In genomic region chr2:23055251-23055650, GRCh38 we compare ENCODE assay signal across 30 cellular contexts.
"Had no signal": no experiment of that assay in that cellular context is flagged by ENCODE, and none has a peak within 500 bp of the region (broad histone marks: within the 10 kb centered on the region; RNA-seq: fewer than 3 reads in every experiment).

No MANE protein-coding gene starts in this region.

- H3K36me3 Mint-ChIP-seq: mesothelial cell of epicardium; naive B cell; natural killer cell treated with Interleukin-12 subunit alpha and Interleukin-12 subunit beta and Interleukin-15 and Interleukin-18, amount 100 ng/mL, for 72 hours; neural progenitor cell; stimulated activated memory B cell treated with anti-CD40 and anti-IgM and Interleukin-4, amounts not matched to agents 10 μg/mL and 1 μg/mL and 100 μg/mL, for 72 hours had no signal

- H3K9me3 ChIP-seq: colonic mucosa, esophagus muscularis mucosa, gastroesophageal sphincter, heart left ventricle, mucosa of descending colon, prostate gland, right atrium auricular region, thoracic aorta, tibial nerve, upper lobe of right lung, uterus had no signal

- H3K27me3 ChIP-seq: colonic mucosa, esophagus muscularis mucosa, foreskin keratinocyte, gastroesophageal sphincter, hepatocyte, neural progenitor cell, right atrium auricular region, tibial nerve, upper lobe of right lung, uterus had no signal

- DNase-seq: colonic mucosa; effector CD8-positive, alpha-beta T cell; endodermal cell; foreskin keratinocyte; heart left ventricle; kidney; mesenchymal stem cell; mucosa of descending colon; naive B cell; nucleus accumbens; stimulated activated CD4-positive, alpha-beta T cell treated with anti-CD3 and anti-CD28 coated beads, Interleukin-2, amount 100 ng/mL, for 24 hours; stimulated activated CD4-positive, alpha-beta T cell treated with anti-CD3 and anti-CD28 coated beads, Interleukin-4, amount 100 ng/mL, for 24 hours; stimulated activated naive CD8-positive, alpha-beta T cell treated with anti-CD3 and anti-CD28 coated beads, Interleukin-15, Interleukin-2, amounts not matched to agents 100 U/mL and 50 U/mL, for 24 hours; upper lobe of right lung; uterus had no signal

- H3K4me1 Mint-ChIP-seq: endodermal cell; mesothelial cell of epicardium; naive B cell; stimulated activated memory B cell treated with anti-CD40 and anti-IgM and Interleukin-4, amounts not matched to agents 10 μg/mL and 1 μg/mL and 100 μg/mL, for 72 hours had no signal

- H3K9me3 Mint-ChIP-seq: dendritic cell treated with granulocyte-macrophage colony-stimulating factor and Interleukin-4, amounts not matched to agents 40 ng/mL and 50 ng/mL, for 4 days; endodermal cell; natural killer cell treated with Interleukin-12 subunit alpha and Interleukin-12 subunit beta and Interleukin-15 and Interleukin-18, amount 100 ng/mL, for 72 hours had no signal

- H3K4me1 ChIP-seq: colonic mucosa, esophagus muscularis mucosa, foreskin keratinocyte, gastroesophageal sphincter, heart left ventricle, prostate gland, right atrium auricular region, tibial nerve, upper lobe of right lung, uterus had no signal

- H3K4me3 ChIP-seq: colonic mucosa, esophagus muscularis mucosa, gastroesophageal sphincter, heart left ventricle, hepatocyte, mucosa of descending colon, neural progenitor cell, prostate gland, right atrium auricular region, thoracic aorta, tibial nerve, upper lobe of right lung, uterus had no signal

- H3K27ac Mint-ChIP-seq: dendritic cell treated with granulocyte-macrophage colony-stimulating factor and Interleukin-4, amounts not matched to agents 40 ng/mL and 50 ng/mL, for 4 days; endodermal cell; mesothelial cell of epicardium; naive B cell; natural killer cell treated with Interleukin-12 subunit alpha and Interleukin-12 subunit beta and Interleukin-15 and Interleukin-18, amount 100 ng/mL, for 72 hours; neural progenitor cell; stimulated activated memory B cell treated with anti-CD40 and anti-IgM and Interleukin-4, amounts not matched to agents 10 μg/mL and 1 μg/mL and 100 μg/mL, for 72 hours had no signal

- H3K27ac ChIP-seq: colonic mucosa, epithelial cell of prostate, esophagus muscularis mucosa, foreskin keratinocyte, gastroesophageal sphincter, heart left ventricle, hepatocyte, neural progenitor cell, prostate gland, right atrium auricular region, thoracic aorta, tibial nerve, upper lobe of right lung, uterus had no signal

- H3K4me3 Mint-ChIP-seq: dendritic cell treated with granulocyte-macrophage colony-stimulating factor and Interleukin-4, amounts not matched to agents 40 ng/mL and 50 ng/mL, for 4 days; endodermal cell; mesothelial cell of epicardium; naive B cell; natural killer cell treated with Interleukin-12 subunit alpha and Interleukin-12 subunit beta and Interleukin-15 and Interleukin-18, amount 100 ng/mL, for 72 hours; neural progenitor cell; stimulated activated memory B cell treated with anti-CD40 and anti-IgM and Interleukin-4, amounts not matched to agents 10 μg/mL and 1 μg/mL and 100 μg/mL, for 72 hours had no signal

- ATAC-seq: foreskin keratinocyte; gastroesophageal sphincter; heart left ventricle; left lobe of liver; mucosa of descending colon; natural killer cell treated with Interleukin-12 subunit alpha and Interleukin-12 subunit beta and Interleukin-15 and Interleukin-18, amount 100 ng/mL, for 72 hours; sciatic nerve; stimulated activated memory B cell treated with anti-CD40 and anti-IgM and Interleukin-4, amounts not matched to agents 10 μg/mL and 1 μg/mL and 100 μg/mL, for 72 hours; stimulated activated naive CD8-positive, alpha-beta T cell treated with anti-CD3 and anti-CD28 coated beads, Interleukin-15, Interleukin-2, amounts not matched to agents 100 U/mL and 50 U/mL, for 24 hours; upper lobe of right lung had no signal

- H3K36me3 ChIP-seq: colonic mucosa, esophagus muscularis mucosa, gastroesophageal sphincter, heart left ventricle, neural progenitor cell, prostate gland, right atrium auricular region, thoracic aorta, tibial nerve, upper lobe of right lung, uterus had no signal

- H3K27me3 Mint-ChIP-seq: dendritic cell treated with granulocyte-macrophage colony-stimulating factor and Interleukin-4, amounts not matched to agents 40 ng/mL and 50 ng/mL, for 4 days; naive B cell; natural killer cell treated with Interleukin-12 subunit alpha and Interleukin-12 subunit beta and Interleukin-15 and Interleukin-18, amount 100 ng/mL, for 72 hours had no signal
